Comparison of ENCODE assay signal across 1 cellular context in the genomic region with DNA sequence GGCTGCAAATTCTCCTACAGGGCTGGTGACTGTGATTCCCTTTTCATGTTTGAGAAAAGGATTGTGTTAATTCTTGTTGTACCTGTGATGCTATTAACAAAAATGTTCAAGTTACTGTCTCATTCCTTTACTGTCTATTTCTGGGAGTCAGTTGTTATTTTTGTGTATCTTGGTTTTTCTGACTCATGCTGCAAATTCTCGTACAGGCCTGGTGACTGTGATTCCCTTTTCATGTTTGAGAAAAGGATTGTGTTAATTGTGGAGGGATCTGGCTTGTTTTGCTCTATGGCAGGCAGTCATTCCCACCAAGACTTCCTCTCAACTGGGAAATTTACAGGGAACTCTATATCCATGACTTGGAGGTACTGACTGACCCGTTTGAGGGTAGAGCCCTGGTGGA.
TF ChIP-seq lines count a peak whose summit lies in the region.

No MANE protein-coding gene starts in this region.

TF ChIP-seq in HepG2, 621 proteins besides CTCF, POLR2A, EP300 and RAD21:
- TF ChIP-seq HIC2 (CRISPR knock-in tag; IDR thresholded peaks at IDR 0.05; ENCODE audit: low read depth) (no peak), MAFG (CRISPR knock-in tag; IDR thresholded peaks at IDR 0.05) (no peak), ATM (IDR thresholded peaks at IDR 0.05; ENCODE audit: borderline replicate concordance) (no peak), ZFP82 (CRISPR knock-in tag; IDR thresholded peaks at IDR 0.05; ENCODE audit: borderline replicate concordance) (no peak), ESRRA (CRISPR knock-in tag; IDR thresholded peaks at IDR 0.05; ENCODE audit: low read depth) (no peak), SP140L (CRISPR knock-in tag; IDR thresholded peaks at IDR 0.05; ENCODE audit: borderline replicate concordance) (no peak), NCOA5 (CRISPR knock-in tag; IDR thresholded peaks at IDR 0.05) (no peak), ZMYM3 (CRISPR knock-in tag; IDR thresholded peaks at IDR 0.05) (no peak), ZNF343 (CRISPR knock-in tag; IDR thresholded peaks at IDR 0.05) (no peak), ZNF10 (CRISPR knock-in tag; IDR thresholded peaks at IDR 0.05; ENCODE audit: borderline replicate concordance, low read depth) (no peak), E2F2 (CRISPR knock-in tag; IDR thresholded peaks at IDR 0.05; ENCODE audit: borderline replicate concordance) (no peak), ZNF609 (CRISPR knock-in tag; IDR thresholded peaks at IDR 0.05; ENCODE audit: borderline replicate concordance) (no peak), ZNF550 (CRISPR knock-in tag; IDR thresholded peaks at IDR 0.05; ENCODE audit: borderline replicate concordance) (no peak)
- TF ChIP-seq, protein P1, sequence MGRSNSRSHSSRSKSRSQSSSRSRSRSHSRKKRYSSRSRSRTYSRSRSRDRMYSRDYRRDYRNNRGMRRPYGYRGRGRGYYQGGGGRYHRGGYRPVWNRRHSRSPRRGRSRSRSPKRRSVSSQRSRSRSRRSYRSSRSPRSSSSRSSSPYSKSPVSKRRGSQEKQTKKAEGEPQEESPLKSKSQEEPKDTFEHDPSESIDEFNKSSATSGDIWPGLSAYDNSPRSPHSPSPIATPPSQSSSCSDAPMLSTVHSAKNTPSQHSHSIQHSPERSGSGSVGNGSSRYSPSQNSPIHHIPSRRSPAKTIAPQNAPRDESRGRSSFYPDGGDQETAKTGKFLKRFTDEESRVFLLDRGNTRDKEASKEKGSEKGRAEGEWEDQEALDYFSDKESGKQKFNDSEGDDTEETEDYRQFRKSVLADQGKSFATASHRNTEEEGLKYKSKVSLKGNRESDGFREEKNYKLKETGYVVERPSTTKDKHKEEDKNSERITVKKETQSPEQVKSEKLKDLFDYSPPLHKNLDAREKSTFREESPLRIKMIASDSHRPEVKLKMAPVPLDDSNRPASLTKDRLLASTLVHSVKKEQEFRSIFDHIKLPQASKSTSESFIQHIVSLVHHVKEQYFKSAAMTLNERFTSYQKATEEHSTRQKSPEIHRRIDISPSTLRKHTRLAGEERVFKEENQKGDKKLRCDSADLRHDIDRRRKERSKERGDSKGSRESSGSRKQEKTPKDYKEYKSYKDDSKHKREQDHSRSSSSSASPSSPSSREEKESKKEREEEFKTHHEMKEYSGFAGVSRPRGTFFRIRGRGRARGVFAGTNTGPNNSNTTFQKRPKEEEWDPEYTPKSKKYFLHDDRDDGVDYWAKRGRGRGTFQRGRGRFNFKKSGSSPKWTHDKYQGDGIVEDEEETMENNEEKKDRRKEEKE (IDR thresholded peaks at IDR 0.05), result no peak
- TF ChIP-seq, protein P2, sequence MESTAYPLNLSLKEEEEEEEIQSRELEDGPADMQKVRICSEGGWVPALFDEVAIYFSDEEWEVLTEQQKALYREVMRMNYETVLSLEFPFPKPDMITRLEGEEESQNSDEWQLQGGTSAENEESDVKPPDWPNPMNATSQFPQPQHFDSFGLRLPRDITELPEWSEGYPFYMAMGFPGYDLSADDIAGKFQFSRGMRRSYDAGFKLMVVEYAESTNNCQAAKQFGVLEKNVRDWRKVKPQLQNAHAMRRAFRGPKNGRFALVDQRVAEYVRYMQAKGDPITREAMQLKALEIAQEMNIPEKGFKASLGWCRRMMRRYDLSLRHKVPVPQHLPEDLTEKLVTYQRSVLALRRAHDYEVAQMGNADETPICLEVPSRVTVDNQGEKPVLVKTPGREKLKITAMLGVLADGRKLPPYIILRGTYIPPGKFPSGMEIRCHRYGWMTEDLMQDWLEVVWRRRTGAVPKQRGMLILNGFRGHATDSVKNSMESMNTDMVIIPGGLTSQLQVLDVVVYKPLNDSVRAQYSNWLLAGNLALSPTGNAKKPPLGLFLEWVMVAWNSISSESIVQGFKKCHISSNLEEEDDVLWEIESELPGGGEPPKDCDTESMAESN (CRISPR knock-in tag; conservative IDR thresholded peaks at IDR 0.05), result no peak
TF ChIP-seq in HepG2: peak in this region for 0.
